1 cellular context compared by ENCODE assay signal in the genomic region with DNA sequence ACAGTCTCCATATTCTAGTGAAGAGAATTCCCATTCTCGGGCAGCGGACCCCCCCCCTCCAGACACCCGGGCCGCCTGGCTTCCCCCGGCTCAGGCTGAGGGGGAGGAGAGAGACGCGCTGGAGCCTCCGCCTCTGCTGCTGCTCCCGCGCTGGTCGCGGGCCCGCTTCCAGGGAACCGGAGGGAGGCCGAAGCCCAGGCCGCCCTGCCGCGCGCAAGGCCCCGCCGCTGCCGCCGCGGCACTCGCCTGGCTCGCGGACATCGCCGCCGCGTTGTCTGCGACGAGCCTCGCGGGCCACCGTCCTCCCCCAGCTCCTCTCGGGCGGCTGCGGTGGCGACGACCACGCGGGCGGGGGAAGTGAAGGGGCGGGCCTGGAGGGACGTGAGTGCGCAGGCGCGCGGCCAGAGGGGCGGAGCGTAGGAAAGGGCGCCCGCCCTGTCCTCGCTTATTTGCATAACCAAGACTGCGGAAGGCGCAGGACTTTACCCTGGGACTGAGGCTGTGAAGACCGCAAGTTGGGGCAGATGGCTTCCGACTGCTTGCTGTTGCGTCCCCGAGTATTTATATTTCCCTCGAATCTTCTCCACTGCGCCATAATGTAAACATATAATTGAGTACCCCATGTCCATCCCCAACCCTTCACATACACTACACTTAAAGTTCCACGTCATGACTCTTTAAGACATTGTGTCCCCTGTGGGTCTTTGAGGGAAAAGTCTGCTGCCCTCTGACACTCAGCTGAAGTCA.
TF ChIP-seq lines count a peak whose summit lies in the region.

A gene with protein sequence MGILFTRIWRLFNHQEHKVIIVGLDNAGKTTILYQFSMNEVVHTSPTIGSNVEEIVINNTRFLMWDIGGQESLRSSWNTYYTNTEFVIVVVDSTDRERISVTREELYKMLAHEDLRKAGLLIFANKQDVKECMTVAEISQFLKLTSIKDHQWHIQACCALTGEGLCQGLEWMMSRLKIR (minus strand): TSS at position 279 of the 747 bp plus-strand sequence. CDS start 245 bp downstream, at position 34.

TF ChIP-seq in HepG2, 621 proteins besides CTCF, POLR2A, EP300 and RAD21 (continued from another document and continues in another):
- TF ChIP-seq, protein P1, sequence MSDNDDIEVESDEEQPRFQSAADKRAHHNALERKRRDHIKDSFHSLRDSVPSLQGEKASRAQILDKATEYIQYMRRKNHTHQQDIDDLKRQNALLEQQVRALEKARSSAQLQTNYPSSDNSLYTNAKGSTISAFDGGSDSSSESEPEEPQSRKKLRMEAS (IDR thresholded peaks at IDR 0.05), result peak; percentile 97
- peak; percentile 65; the same call in 1 of the 2 replicates for TF ChIP-seq ZNF138 (CRISPR knock-in tag; IDR thresholded peaks at IDR 0.05; ENCODE audit: low read depth)
- 0 out of 2 replicates have a peak, but pooled peaks have one; percentile 40 for TF ChIP-seq NFATC3 (CRISPR knock-in tag; IDR thresholded peaks at IDR 0.05)
- no peak for TF ChIP-seq MED13 (CRISPR knock-in tag; IDR thresholded peaks at IDR 0.05)
- TF ChIP-seq ZNF75D (CRISPR knock-in tag; IDR thresholded peaks at IDR 0.05; ENCODE audit: borderline replicate concordance), result no peak
- TF ChIP-seq ZNF746 (CRISPR knock-in tag; IDR thresholded peaks at IDR 0.05), result no peak
- TF ChIP-seq, protein P2, sequence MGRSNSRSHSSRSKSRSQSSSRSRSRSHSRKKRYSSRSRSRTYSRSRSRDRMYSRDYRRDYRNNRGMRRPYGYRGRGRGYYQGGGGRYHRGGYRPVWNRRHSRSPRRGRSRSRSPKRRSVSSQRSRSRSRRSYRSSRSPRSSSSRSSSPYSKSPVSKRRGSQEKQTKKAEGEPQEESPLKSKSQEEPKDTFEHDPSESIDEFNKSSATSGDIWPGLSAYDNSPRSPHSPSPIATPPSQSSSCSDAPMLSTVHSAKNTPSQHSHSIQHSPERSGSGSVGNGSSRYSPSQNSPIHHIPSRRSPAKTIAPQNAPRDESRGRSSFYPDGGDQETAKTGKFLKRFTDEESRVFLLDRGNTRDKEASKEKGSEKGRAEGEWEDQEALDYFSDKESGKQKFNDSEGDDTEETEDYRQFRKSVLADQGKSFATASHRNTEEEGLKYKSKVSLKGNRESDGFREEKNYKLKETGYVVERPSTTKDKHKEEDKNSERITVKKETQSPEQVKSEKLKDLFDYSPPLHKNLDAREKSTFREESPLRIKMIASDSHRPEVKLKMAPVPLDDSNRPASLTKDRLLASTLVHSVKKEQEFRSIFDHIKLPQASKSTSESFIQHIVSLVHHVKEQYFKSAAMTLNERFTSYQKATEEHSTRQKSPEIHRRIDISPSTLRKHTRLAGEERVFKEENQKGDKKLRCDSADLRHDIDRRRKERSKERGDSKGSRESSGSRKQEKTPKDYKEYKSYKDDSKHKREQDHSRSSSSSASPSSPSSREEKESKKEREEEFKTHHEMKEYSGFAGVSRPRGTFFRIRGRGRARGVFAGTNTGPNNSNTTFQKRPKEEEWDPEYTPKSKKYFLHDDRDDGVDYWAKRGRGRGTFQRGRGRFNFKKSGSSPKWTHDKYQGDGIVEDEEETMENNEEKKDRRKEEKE (IDR thresholded peaks at IDR 0.05), result no peak
- TF ChIP-seq ZFP1 (CRISPR knock-in tag; IDR thresholded peaks at IDR 0.05), result peak; percentile 58; the same call in 1 of the 2 replicates
- TF ChIP-seq ZNF564 (CRISPR knock-in tag; IDR thresholded peaks at IDR 0.05), result no peak
- TF ChIP-seq CREB1 (IDR thresholded peaks at IDR 0.05), result 0 out of 2 replicates have a peak, but pooled peaks have one; percentile 43
- no peak for TF ChIP-seq CREB1 (CRISPR knock-in tag; IDR thresholded peaks at IDR 0.05)
- TF ChIP-seq ZNF326 (CRISPR knock-in tag; IDR thresholded peaks at IDR 0.05; ENCODE audit: borderline replicate concordance), result no peak
- TF ChIP-seq MEIS1 (CRISPR knock-in tag; IDR thresholded peaks at IDR 0.05; ENCODE audit: borderline replicate concordance), result 0 out of 2 replicates have a peak, but pooled peaks have one; percentile 43
- no peak for TF ChIP-seq PRPF4 (IDR thresholded peaks at IDR 0.05; ENCODE audit: low read depth, low read length, poor library complexity, severe bottlenecking)
- TF ChIP-seq, protein P3, sequence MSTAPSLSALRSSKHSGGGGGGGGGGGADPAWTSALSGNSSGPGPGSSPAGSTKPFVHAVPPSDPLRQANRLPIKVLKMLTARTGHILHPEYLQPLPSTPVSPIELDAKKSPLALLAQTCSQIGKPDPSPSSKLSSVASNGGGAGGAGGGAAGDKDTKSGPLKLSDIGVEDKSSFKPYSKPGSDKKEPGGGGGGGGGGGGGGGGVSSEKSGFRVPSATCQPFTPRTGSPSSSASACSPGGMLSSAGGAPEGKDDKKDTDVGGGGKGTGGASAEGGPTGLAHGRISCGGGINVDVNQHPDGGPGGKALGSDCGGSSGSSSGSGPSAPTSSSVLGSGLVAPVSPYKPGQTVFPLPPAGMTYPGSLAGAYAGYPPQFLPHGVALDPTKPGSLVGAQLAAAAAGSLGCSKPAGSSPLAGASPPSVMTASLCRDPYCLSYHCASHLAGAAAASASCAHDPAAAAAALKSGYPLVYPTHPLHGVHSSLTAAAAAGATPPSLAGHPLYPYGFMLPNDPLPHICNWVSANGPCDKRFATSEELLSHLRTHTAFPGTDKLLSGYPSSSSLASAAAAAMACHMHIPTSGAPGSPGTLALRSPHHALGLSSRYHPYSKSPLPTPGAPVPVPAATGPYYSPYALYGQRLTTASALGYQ (CRISPR knock-in tag; IDR thresholded peaks at IDR 0.05), result no peak
- TF ChIP-seq RAD51 (IDR thresholded peaks at IDR 0.05; ENCODE audit: borderline replicate concordance), result no peak
- no peak for TF ChIP-seq SIN3B (IDR thresholded peaks at IDR 0.05; ENCODE audit: low read length)
- TF ChIP-seq PBX3 (CRISPR knock-in tag; IDR thresholded peaks at IDR 0.05; ENCODE audit: borderline replicate concordance), result peak; percentile 31; the same call in 1 of the 2 replicates
- TF ChIP-seq ZNF367 (CRISPR knock-in tag; IDR thresholded peaks at IDR 0.05; ENCODE audit: borderline replicate concordance), result peak; percentile 31; the same call in 1 of the 2 replicates
- TF ChIP-seq ATF6 (CRISPR knock-in tag; conservative IDR thresholded peaks at IDR 0.05), result peak; percentile 75
- no peak for TF ChIP-seq SMYD3 (CRISPR knock-in tag; IDR thresholded peaks at IDR 0.05)
- peak; percentile 57 for TF ChIP-seq SMAD3 (CRISPR knock-in tag; IDR thresholded peaks at IDR 0.05)
- no peak for TF ChIP-seq USF2 (IDR thresholded peaks at IDR 0.05; ENCODE audit: low read depth, low read length)
- TF ChIP-seq USF2 (CRISPR knock-in tag; IDR thresholded peaks at IDR 0.05; ENCODE audit: borderline replicate concordance), result peak; percentile 21; the same call in 1 of the 2 replicates
- peak; percentile 92 for TF ChIP-seq ZBTB38 (CRISPR knock-in tag; IDR thresholded peaks at IDR 0.05)
- no peak for TF ChIP-seq ZFAT (CRISPR knock-in tag; conservative IDR thresholded peaks at IDR 0.05)
- peak; percentile 93 for TF ChIP-seq DRAP1 (CRISPR knock-in tag; IDR thresholded peaks at IDR 0.05)
- TF ChIP-seq ZNF556 (CRISPR knock-in tag; IDR thresholded peaks at IDR 0.05; ENCODE audit: borderline replicate concordance), result peak; percentile 84; the same call in 1 of the 2 replicates
- peak; percentile 90 for TF ChIP-seq TEAD3 (CRISPR knock-in tag; optimal IDR thresholded peaks at IDR 0.05; ENCODE audit: borderline replicate concordance)
- TF ChIP-seq EEA1 (CRISPR knock-in tag; IDR thresholded peaks at IDR 0.05; ENCODE audit: borderline replicate concordance), result peak; percentile 91; the same call in 1 of the 2 replicates
- peak; percentile 77; the same call in 1 of the 2 replicates for TF ChIP-seq KLF6 (CRISPR knock-in tag; IDR thresholded peaks at IDR 0.05)
- TF ChIP-seq ZNF451 (CRISPR knock-in tag; IDR thresholded peaks at IDR 0.05), result peak; percentile 98
- TF ChIP-seq ZNF354B (CRISPR knock-in tag; IDR thresholded peaks at IDR 0.05), result no peak
- peak; percentile 85; the same call in 1 of the 2 replicates for TF ChIP-seq SMAD9 (CRISPR knock-in tag; IDR thresholded peaks at IDR 0.05)
- peak; percentile 46 for TF ChIP-seq PHF20 (CRISPR knock-in tag; IDR thresholded peaks at IDR 0.05)
- 0 out of 2 replicates have a peak, but pooled peaks have one; percentile 82 for TF ChIP-seq ZNF674 (CRISPR knock-in tag; IDR thresholded peaks at IDR 0.05; ENCODE audit: low read depth)
- TF ChIP-seq MED1 (CRISPR knock-in tag; IDR thresholded peaks at IDR 0.05), result peak; percentile 74; the same call in 1 of the 2 replicates
- TF ChIP-seq ZBTB14 (CRISPR knock-in tag; IDR thresholded peaks at IDR 0.05), result no peak
- TF ChIP-seq PAWR (CRISPR knock-in tag; IDR thresholded peaks at IDR 0.05; ENCODE audit: borderline replicate concordance), result no peak
- peak; percentile 76 for TF ChIP-seq MED8 (CRISPR knock-in tag; IDR thresholded peaks at IDR 0.05; ENCODE audit: insufficient replicate concordance)
- no peak for TF ChIP-seq MBNL3 (CRISPR knock-in tag; conservative IDR thresholded peaks at IDR 0.05)
- TF ChIP-seq, protein P4, sequence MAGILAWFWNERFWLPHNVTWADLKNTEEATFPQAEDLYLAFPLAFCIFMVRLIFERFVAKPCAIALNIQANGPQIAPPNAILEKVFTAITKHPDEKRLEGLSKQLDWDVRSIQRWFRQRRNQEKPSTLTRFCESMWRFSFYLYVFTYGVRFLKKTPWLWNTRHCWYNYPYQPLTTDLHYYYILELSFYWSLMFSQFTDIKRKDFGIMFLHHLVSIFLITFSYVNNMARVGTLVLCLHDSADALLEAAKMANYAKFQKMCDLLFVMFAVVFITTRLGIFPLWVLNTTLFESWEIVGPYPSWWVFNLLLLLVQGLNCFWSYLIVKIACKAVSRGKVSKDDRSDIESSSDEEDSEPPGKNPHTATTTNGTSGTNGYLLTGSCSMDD (CRISPR knock-in tag; IDR thresholded peaks at IDR 0.05), result no peak
- peak; percentile 76; the same call in 1 of the 2 replicates for TF ChIP-seq BORCS8-MEF2B (CRISPR knock-in tag; IDR thresholded peaks at IDR 0.05)
- TF ChIP-seq NPAS2 (CRISPR knock-in tag; IDR thresholded peaks at IDR 0.05; ENCODE audit: borderline replicate concordance), result no peak
- TF ChIP-seq AGO1 (IDR thresholded peaks at IDR 0.05; ENCODE audit: low read depth, low read length, poor library complexity, severe bottlenecking), result peak; percentile 67
- TF ChIP-seq, protein P5, sequence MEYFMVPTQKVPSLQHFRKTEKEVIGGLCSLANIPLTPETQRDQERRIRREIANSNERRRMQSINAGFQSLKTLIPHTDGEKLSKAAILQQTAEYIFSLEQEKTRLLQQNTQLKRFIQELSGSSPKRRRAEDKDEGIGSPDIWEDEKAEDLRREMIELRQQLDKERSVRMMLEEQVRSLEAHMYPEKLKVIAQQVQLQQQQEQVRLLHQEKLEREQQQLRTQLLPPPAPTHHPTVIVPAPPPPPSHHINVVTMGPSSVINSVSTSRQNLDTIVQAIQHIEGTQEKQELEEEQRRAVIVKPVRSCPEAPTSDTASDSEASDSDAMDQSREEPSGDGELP (IDR thresholded peaks at IDR 0.05; ENCODE audit: borderline replicate concordance, low read depth), result peak; percentile 77; the same call in 1 of the 2 replicates
- peak; percentile 83; the same call in 1 of the 2 replicates for TF ChIP-seq GABPB1 (CRISPR knock-in tag; IDR thresholded peaks at IDR 0.05)
- TF ChIP-seq TEAD2 (CRISPR knock-in tag; IDR thresholded peaks at IDR 0.05), result no peak
- no peak for TF ChIP-seq SMC3 (IDR thresholded peaks at IDR 0.05; ENCODE audit: low read length)
- no peak for TF ChIP-seq ZNF282 (IDR thresholded peaks at IDR 0.05; ENCODE audit: partially characterized antibody)
- peak; percentile 81 for TF ChIP-seq KDM5B (CRISPR knock-in tag; IDR thresholded peaks at IDR 0.05; ENCODE audit: borderline replicate concordance)
